In genomic region chr6:64520050-64520449, GRCh38 we compare ENCODE assay signal across 9 cellular contexts.
DNase-seq lines count a peak whose midpoint lies in the region; ATAC-seq and TF ChIP-seq lines count a peak whose summit lies in the region.
"Had no signal": no experiment of that assay in that cellular context is flagged by ENCODE, and none has a peak within 500 bp of the region (broad histone marks: within the 10 kb centered on the region; RNA-seq: fewer than 3 reads in every experiment).

No MANE protein-coding gene starts in this region.

- intact Hi-C loops in body of pancreas (cut with DNase I) (no loop called here), sciatic nerve (cut with DNase I) (no loop called here), vagina (cut with DNase I) (no loop called here), esophagus squamous epithelium (cut with DNase I) (no loop called here)

- H3K4me1 ChIP-seq in body of pancreas (no peaks in the 10 kb centered on the region), vagina (no peaks in the 10 kb centered on the region), esophagus squamous epithelium (no peaks in the 10 kb centered on the region), gastroesophageal sphincter (no peaks in the 10 kb centered on the region)

- TF ChIP-seq POLR2A in body of pancreas (IDR thresholded peaks at IDR 0.05): no peak
- TF ChIP-seq POLR2A in vagina (IDR thresholded peaks at IDR 0.05): no peak
- no peak for TF ChIP-seq POLR2A in esophagus squamous epithelium (IDR thresholded peaks at IDR 0.05)
- no peak for TF ChIP-seq POLR2A in gastroesophageal sphincter (IDR thresholded peaks at IDR 0.05)

- TF ChIP-seq EP300 in gastroesophageal sphincter (IDR thresholded peaks at IDR 0.05): no peak

- H3K9me3 ChIP-seq in body of pancreas: no peaks in the 10 kb centered on the region
- no peaks in the 10 kb centered on the region for H3K9me3 ChIP-seq in vagina
- no peaks in the 10 kb centered on the region for H3K9me3 ChIP-seq in esophagus squamous epithelium
- peaks cover 0 to 5% (median 0%) of the 10 kb centered on the region in 3 donors for H3K9me3 ChIP-seq in gastroesophageal sphincter

- no peaks in the 10 kb centered on the region for H3K36me3 ChIP-seq in body of pancreas (replicated peaks in 1 of 2; ENCODE audit: insufficient read depth in 1 of 2, low read depth in 2 of 2)
- no peaks in the 10 kb centered on the region for H3K36me3 ChIP-seq in vagina
- H3K36me3 ChIP-seq in esophagus squamous epithelium: no peaks in the 10 kb centered on the region
- H3K36me3 ChIP-seq in gastroesophageal sphincter: no peaks in the 10 kb centered on the region

- DNase-seq in HK-2 (ENCODE audit: unreplicated experiment): peak; percentile 20
- DNase-seq in body of pancreas: no peak
- no peak for DNase-seq in sciatic nerve (ENCODE audit: low spot score)
- DNase-seq in vagina (ENCODE audit: extremely low spot score in 2 of 2): no peak
- no peak for DNase-seq in esophagus squamous epithelium (lab: John Stamatoyannopoulos, UW)
- no peak for DNase-seq in NCI-H345 (lab: John Stamatoyannopoulos, UW)

- H3K27ac ChIP-seq in body of pancreas (no peak overlapping the region), vagina (no peak overlapping the region), esophagus squamous epithelium (no peak overlapping the region), gastroesophageal sphincter (no peak overlapping the region)
- H3K27ac ChIP-seq: HL-60 had no signal

- no peak for TF ChIP-seq CTCF in body of pancreas (IDR thresholded peaks at IDR 0.05)
- no peak for TF ChIP-seq CTCF in vagina (IDR thresholded peaks at IDR 0.05)
- no peak for TF ChIP-seq CTCF in esophagus squamous epithelium (IDR thresholded peaks at IDR 0.05)
- no peak for TF ChIP-seq CTCF in gastroesophageal sphincter (IDR thresholded peaks at IDR 0.05)

- H3K4me3 ChIP-seq in body of pancreas (no peak overlapping the region), vagina (no peak overlapping the region), esophagus squamous epithelium (no peak overlapping the region), gastroesophageal sphincter (no peak overlapping the region)

- ATAC-seq in GM21619 (IDR thresholded peaks at IDR 0.05; ENCODE audit: unreplicated experiment) (peak; percentile 76), body of pancreas (peak; percentile 47), sciatic nerve (peak; percentile 84), gastroesophageal sphincter (no peak)

- H3K27me3 ChIP-seq in body of pancreas (no peaks in the 10 kb centered on the region), vagina (no peaks in the 10 kb centered on the region), esophagus squamous epithelium (no peaks in the 10 kb centered on the region), gastroesophageal sphincter (no peaks in the 10 kb centered on the region)
